Comparison of ENCODE assay signal across 7 cellular contexts in genomic region chr19:58386166-58386575, GRCh38. TPM values are rescaled to one million over a fixed set of nuclear protein-coding genes. Genes with fewer than 3 reads are reported as not detected.
DNase-seq lines count a peak whose midpoint lies in the region; ATAC-seq and TF ChIP-seq lines count a peak whose summit lies in the region.

No MANE protein-coding gene starts in this region.

- peak overlapping the region; percentile 60 for H3K27ac ChIP-seq in adipose tissue (ENCODE audit: low read depth, low read length)
- peak overlapping the region; percentile 89 for H3K27ac ChIP-seq in temporal lobe (ENCODE audit: low read depth, low read length)

- no peak for TF ChIP-seq CTCF in kidney epithelial cell (IDR thresholded peaks at IDR 0.05; ENCODE audit: insufficient read depth, low read length, poor library complexity, severe bottlenecking)

- 1 to 2% (median 2%) methylated on average over 23 to 29 of the region's 29 CpGs for WGBS in adipose tissue, 3 donors

- ATAC-seq in GM19328 (IDR thresholded peaks at IDR 0.05; ENCODE audit: unreplicated experiment) = peak; percentile 19
- ATAC-seq in HG03159 (IDR thresholded peaks at IDR 0.05; ENCODE audit: unreplicated experiment) = peak; percentile 10
- no peak for ATAC-seq in HG02884 (IDR thresholded peaks at IDR 0.05; ENCODE audit: unreplicated experiment)

- DNase-seq in kidney epithelial cell (ENCODE audit: low read depth) (no peak), NCI-H2081 (lab: John Stamatoyannopoulos, UW) (no peak)

- H3K36me3 ChIP-seq in kidney epithelial cell (ENCODE audit: control insufficient read depth, insufficient read depth, low read length) = no peaks in the 10 kb centered on the region

- H3K4me3 ChIP-seq in kidney epithelial cell (ENCODE audit: low read depth, low read length) = peak overlapping the region; percentile 51

- H3K27me3 ChIP-seq in kidney epithelial cell (ENCODE audit: control insufficient read depth, insufficient read depth, low read length) = no peaks in the 10 kb centered on the region

RNA-seq across cellular contexts. Expression of gene RPS5, which starts 0.9 kb away (rescaled TPM):
- polyA plus RNA-seq in adipose tissue = 1,000 to 10,000 TPM; 1,642 to 2,053 (median 1,868) TPM
- total RNA-seq in kidney epithelial cell (2,403 and 2,550 TPM in 2 replicates), temporal lobe (1,244 TPM)

RNA-seq across cellular contexts. Expression of gene ZNF837, which starts 5.3 kb away (rescaled TPM):
- 1 to 10 TPM in 2 of 3 donors, under 1 TPM in 1; 0.56 to 1.6 (median 1.0) TPM for polyA plus RNA-seq in adipose tissue
- total RNA-seq in kidney epithelial cell (4.3 and 5.9 TPM in 2 replicates), temporal lobe (0.74 TPM)

RNA-seq across cellular contexts. Expression of gene RNF225, which starts 9.3 kb away (rescaled TPM):
- not detected for polyA plus RNA-seq in adipose tissue
- total RNA-seq in kidney epithelial cell (not detected in 2 replicates), temporal lobe (not detected)

RNA-seq across cellular contexts. Expression of gene ZNF584, which starts 22.3 kb away (rescaled TPM):
- polyA plus RNA-seq in adipose tissue = 10 to 100 TPM in 1 of 3 donors, 1 to 10 TPM in 2; 3.1 to 10.6 (median 5.5) TPM
- 6.6 and 7.1 TPM in 2 replicates for total RNA-seq in kidney epithelial cell
- total RNA-seq in temporal lobe = 14.3 TPM

RNA-seq across cellular contexts. Expression of gene ZNF497, which starts 23.6 kb away (rescaled TPM):
- 1 to 10 TPM in 1 of 3 donors, under 1 TPM in 2; 0.22 to 1.3 (median 0.51) TPM for polyA plus RNA-seq in adipose tissue
- total RNA-seq in kidney epithelial cell (0.58 and 3.1 TPM in 2 replicates), temporal lobe (3.2 TPM)
